14 cellular contexts compared by ENCODE assay signal in genomic region chr7:27952393-27953290, GRCh38.
A peak's percentile ranks its signal among the peaks of the same experiment; 100 is the strongest.
DNase-seq lines count a peak whose midpoint lies in the region; ATAC-seq and TF ChIP-seq lines count a peak whose summit lies in the region.
"Had no signal": no experiment of that assay in that cellular context is flagged by ENCODE, and none has a peak within 500 bp of the region (broad histone marks: within the 10 kb centered on the region; RNA-seq: fewer than 3 reads in every experiment).

No MANE protein-coding gene starts in this region.

- WGBS in gastroesophageal sphincter (ENCODE audit: low coverage in 1 of 2), 2 donors = 64 to 69% methylated on average over 4 of the region's 4 CpGs

- H3K27ac ChIP-seq in gastroesophageal sphincter = no peak overlapping the region

- TF ChIP-seq CTCF in AG09309 (IDR thresholded peaks at IDR 0.05; ENCODE audit: control insufficient read depth, insufficient read depth, low read depth, low read length, missing control alignments) (no peak), cardiac fibroblast (IDR thresholded peaks at IDR 0.05; ENCODE audit: low read depth, low read length) (no peak), gastroesophageal sphincter (IDR thresholded peaks at IDR 0.05) (no peak)

- peaks cover 0 to 19% (median 4%) of the 10 kb centered on the region in 3 donors for H3K4me1 ChIP-seq in gastroesophageal sphincter

- H3K4me3 ChIP-seq in AG09309 (ENCODE audit: control insufficient read depth, low read depth, low read length) (no peak overlapping the region), cardiac fibroblast (replicated peaks in 1 of 2; ENCODE audit: low read depth in 2 of 2, low read length in 2 of 2) (no peak overlapping the region), gastroesophageal sphincter (no peak overlapping the region)

- H3K27me3 ChIP-seq in gastroesophageal sphincter = no peaks in the 10 kb centered on the region

- no peak for TF ChIP-seq EP300 in gastroesophageal sphincter (IDR thresholded peaks at IDR 0.05)

- TF ChIP-seq POLR2A in gastroesophageal sphincter (IDR thresholded peaks at IDR 0.05) = no peak

- H3K36me3 ChIP-seq in gastroesophageal sphincter = no peaks in the 10 kb centered on the region

- no peaks in the 10 kb centered on the region for H3K9me3 ChIP-seq in gastroesophageal sphincter

- DNase-seq in AG09309 (ENCODE audit: low read depth) (peak; percentile 33), GM03348 (ENCODE audit: low spot score) (peak; percentile 72), cardiac fibroblast (ENCODE audit: low read depth in 2 of 2) (peak; percentile 31 to 36), myocyte (ENCODE audit: low read depth) (peak; percentile 84), LoVo (ENCODE audit: low spot score) (no peak), iPS-NIHi7 (ENCODE audit: extremely low spot score) (no peak), T1000 (lab: John Stamatoyannopoulos, UW) (no peak)
- DNase-seq: activated CD4-positive, alpha-beta T cell treated with anti-CD3 and anti-CD28 coated beads for 1 hour; activated naive CD4-positive, alpha-beta T cell treated with anti-CD3 and anti-CD28 coated beads, Interleukin-2, amount 50 U/mL, for 16 hours; DND-41; hypothalamus; left colon; NCI-H1417 treated with DMSO at 0.1 percent for 48 hours had no signal

- no peak for ATAC-seq in gastroesophageal sphincter
- ATAC-seq: left colon had no signal

Comparison
In these comparisons a context has a peak if more than half of its experiments do, and no peak if none do; other contexts are left out.
1. DNase-seq: peak in AG09309 (single experiment), GM03348 (single experiment), cardiac fibroblast (2 of 2) and myocyte (single experiment); none in LoVo (single experiment), iPS-NIHi7 (single experiment) and T1000 (single experiment).